9 cellular contexts compared by ENCODE assay signal in the genomic region with DNA sequence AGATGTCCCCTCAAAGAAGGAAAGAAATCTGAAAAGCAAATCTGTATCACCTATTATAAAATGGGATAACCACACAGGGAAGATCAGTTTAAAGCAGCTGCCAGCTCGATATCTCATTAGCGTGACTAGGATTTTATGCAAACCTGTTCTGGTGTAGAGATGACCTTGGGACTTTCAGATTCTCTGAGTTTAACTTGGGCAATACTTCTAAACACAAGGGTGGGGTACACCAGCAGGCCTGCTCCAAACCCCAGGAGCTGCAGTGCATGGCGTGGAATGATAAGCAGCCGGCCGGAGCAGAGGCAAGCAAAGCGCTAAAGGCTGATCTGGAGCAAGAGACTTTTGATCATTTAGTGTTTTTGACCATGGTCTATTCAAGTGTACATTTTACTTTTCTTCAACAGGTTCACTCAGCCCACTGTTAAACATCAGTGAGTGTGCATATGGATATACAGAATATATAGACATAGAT. TPM values are rescaled to one million over a fixed set of nuclear protein-coding genes. Genes with fewer than 3 reads are reported as not detected.
A peak's percentile ranks its signal among the peaks of the same experiment; 100 is the strongest.
DNase-seq lines count a peak whose midpoint lies in the region; ATAC-seq and TF ChIP-seq lines count a peak whose summit lies in the region.
"Had no signal": no experiment of that assay in that cellular context is flagged by ENCODE, and none has a peak within 500 bp of the region (broad histone marks: within the 10 kb centered on the region; RNA-seq: fewer than 3 reads in every experiment).

No MANE protein-coding gene starts in this region.

- peak overlapping the region; percentile 16 for H3K27ac Mint-ChIP-seq in activated CD4-positive, alpha-beta T cell treated with anti-CD3 and anti-CD28 coated beads for 36 hours

- H3K9me3 ChIP-seq in liver (ENCODE audit: control insufficient read depth in 4 of 4, low read length in 3 of 4) (no peaks in the 10 kb centered on the region), subcutaneous abdominal adipose tissue (ENCODE audit: control insufficient read depth in 5 of 5, low read length in 5 of 5) (no peaks in the 10 kb centered on the region)

- H3K4me1 ChIP-seq in liver (ENCODE audit: control insufficient read depth in 4 of 4, insufficient read depth in 4 of 4, low read length in 3 of 4) (peaks cover 8 to 71% (median 50%) of the 10 kb centered on the region in 4 donors), subcutaneous abdominal adipose tissue (ENCODE audit: control insufficient read depth in 5 of 5, insufficient read depth in 5 of 5, low read length in 5 of 5) (peaks cover 6 to 70% (median 59%) of the 10 kb centered on the region in 5 donors)

- no peak overlapping the region for H3K4me3 Mint-ChIP-seq in activated CD4-positive, alpha-beta T cell treated with anti-CD3 and anti-CD28 coated beads for 36 hours

- no peak for ATAC-seq in activated CD4-positive, alpha-beta T cell treated with anti-CD3 and anti-CD28 coated beads for 36 hours
- ATAC-seq in HG02840 (IDR thresholded peaks at IDR 0.05; ENCODE audit: low FRiP score, unreplicated experiment) (no peak), GM21381 (IDR thresholded peaks at IDR 0.05; ENCODE audit: unreplicated experiment) (no peak)
- ATAC-seq: activated CD4-positive, CD25-positive, alpha-beta regulatory T cell treated with anti-CD3 and anti-CD28 coated beads, Interleukin-2, amount 50 U/mL, for 24 hours had no signal

- H3K9me3 Mint-ChIP-seq in activated CD4-positive, alpha-beta T cell treated with anti-CD3 and anti-CD28 coated beads for 36 hours (ENCODE audit: low read depth) = no peaks in the 10 kb centered on the region

- peak overlapping the region; percentile 72 for H3K27ac ChIP-seq in VCaP
- peak overlapping the region; percentile 29 to 83 for H3K27ac ChIP-seq in liver (ENCODE audit: low read depth in 1 of 2, low read length in 2 of 2)
- H3K27ac ChIP-seq in subcutaneous abdominal adipose tissue (ENCODE audit: low read depth, low read length) = peak overlapping the region; percentile 55

- H3K36me3 Mint-ChIP-seq in activated CD4-positive, alpha-beta T cell treated with anti-CD3 and anti-CD28 coated beads for 36 hours (ENCODE audit: low read depth) = peaks cover 3% of the 10 kb centered on the region

- peaks cover 72% of the 10 kb centered on the region for H3K4me1 Mint-ChIP-seq in activated CD4-positive, alpha-beta T cell treated with anti-CD3 and anti-CD28 coated beads for 36 hours

- intact Hi-C loops in activated CD4-positive, alpha-beta T cell treated with anti-CD3 and anti-CD28 coated beads for 36 hours (cut with DNase I, micrococcal nuclease) = loop anchor here (5.0 kb wide), 3 partner anchors 62 to 322 kb away; no protein-coding TSS in a partner anchor

- no peaks in the 10 kb centered on the region for H3K27me3 Mint-ChIP-seq in activated CD4-positive, alpha-beta T cell treated with anti-CD3 and anti-CD28 coated beads for 36 hours

- peak in 1 of 2 donors; percentile 23 for TF ChIP-seq RAD21 in liver (IDR thresholded peaks at IDR 0.05)

- no peak overlapping the region for H3K4me3 ChIP-seq in liver (ENCODE audit: low read depth in 1 of 3, low read length in 3 of 3)
- H3K4me3 ChIP-seq in subcutaneous abdominal adipose tissue (ENCODE audit: low read depth in 1 of 5, low read length in 5 of 5) = no peak overlapping the region

- no peak for DNase-seq in activated CD4-positive, alpha-beta T cell treated with anti-CD3 and anti-CD28 coated beads for 36 hours
- no peak for DNase-seq in activated CD4-positive, alpha-beta T cell treated with anti-CD3 and anti-CD28 coated beads for 4 hours
- no peak for DNase-seq in SK-N-DZ (ENCODE audit: low spot score)

- CTCF ChIA-PET in activated CD4-positive, alpha-beta T cell treated with anti-CD3 and anti-CD28 coated beads for 36 hours (lab: Charles Lee) = interaction anchor here (0.6 to 4.0 kb wide), 19 partner anchors 9 to 319 kb away, joined by 3 to 16 read pairs (median 4); no protein-coding TSS in a partner anchor

- POLR2A ChIA-PET in activated CD4-positive, alpha-beta T cell treated with anti-CD3 and anti-CD28 coated beads for 36 hours (lab: Charles Lee) = interaction anchor here (1.3 kb wide), 1 partner anchor 125 kb away, joined by 4 read pairs; a partner anchor contains a TSS

- TF ChIP-seq CTCF in VCaP (conservative IDR thresholded peaks at IDR 0.05) = no peak
- no peak for TF ChIP-seq CTCF in liver (IDR thresholded peaks at IDR 0.05; ENCODE audit: low read depth, low read length, missing input control)

- H3K9ac ChIP-seq in liver (ENCODE audit: low read depth in 1 of 2, low read length in 2 of 2) (peak overlapping the region; percentile 51 to 56), subcutaneous abdominal adipose tissue (ENCODE audit: low read length in 5 of 5) (peak overlapping the region in 1 of 5 donors; percentile 19)

- 35% methylated on average over 6 of the region's 6 CpGs for WGBS in liver

- H3K36me3 ChIP-seq in liver (ENCODE audit: control insufficient read depth in 4 of 4, insufficient read depth in 3 of 4, low read depth in 1 of 4, low read length in 3 of 4) = no peaks in the 10 kb centered on the region
- no peaks in the 10 kb centered on the region for H3K36me3 ChIP-seq in subcutaneous abdominal adipose tissue (ENCODE audit: control insufficient read depth in 5 of 5, insufficient read depth in 5 of 5, low read length in 5 of 5)

- H3K27me3 ChIP-seq in liver (ENCODE audit: control insufficient read depth in 4 of 4, insufficient read depth in 4 of 4, low read length in 3 of 4) (no peaks in the 10 kb centered on the region), subcutaneous abdominal adipose tissue (ENCODE audit: control insufficient read depth in 5 of 5, insufficient read depth in 4 of 5, low read length in 5 of 5) (no peaks in the 10 kb centered on the region)

TF ChIP-seq in liver, 16 proteins besides CTCF, POLR2A, EP300 and RAD21 (continues in another document):
- TF ChIP-seq YY1 (IDR thresholded peaks at IDR 0.05) (no peak), FOXA2 (IDR thresholded peaks at IDR 0.05) (no peak), RXRA (IDR thresholded peaks at IDR 0.05) (peak; percentile 42 to 47), SP1 (IDR thresholded peaks at IDR 0.05) (peak; percentile 29), JUND (IDR thresholded peaks at IDR 0.05) (no peak), GABPA (IDR thresholded peaks at IDR 0.05 in 1 of 2, conservative IDR thresholded peaks at IDR 0.05 in 1 of 2) (no peak), TAF1 (conservative IDR thresholded peaks at IDR 0.05) (no peak), FOXA1 (IDR thresholded peaks at IDR 0.05) (no peak), NR2F2 (IDR thresholded peaks at IDR 0.05) (no peak), HNF4G (IDR thresholded peaks at IDR 0.05) (peak; percentile 27), EGR1 (IDR thresholded peaks at IDR 0.05; ENCODE audit: low read depth in 2 of 2) (no peak), HNF4A (conservative IDR thresholded peaks at IDR 0.05) (peak; percentile 72 to 75)
- TF ChIP-seq, protein P1, sequence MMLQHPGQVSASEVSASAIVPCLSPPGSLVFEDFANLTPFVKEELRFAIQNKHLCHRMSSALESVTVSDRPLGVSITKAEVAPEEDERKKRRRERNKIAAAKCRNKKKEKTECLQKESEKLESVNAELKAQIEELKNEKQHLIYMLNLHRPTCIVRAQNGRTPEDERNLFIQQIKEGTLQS (IDR thresholded peaks at IDR 0.05) = no peak
- TF ChIP-seq, protein P2, sequence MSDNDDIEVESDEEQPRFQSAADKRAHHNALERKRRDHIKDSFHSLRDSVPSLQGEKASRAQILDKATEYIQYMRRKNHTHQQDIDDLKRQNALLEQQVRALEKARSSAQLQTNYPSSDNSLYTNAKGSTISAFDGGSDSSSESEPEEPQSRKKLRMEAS (IDR thresholded peaks at IDR 0.05) = no peak
- TF ChIP-seq, protein P3, sequence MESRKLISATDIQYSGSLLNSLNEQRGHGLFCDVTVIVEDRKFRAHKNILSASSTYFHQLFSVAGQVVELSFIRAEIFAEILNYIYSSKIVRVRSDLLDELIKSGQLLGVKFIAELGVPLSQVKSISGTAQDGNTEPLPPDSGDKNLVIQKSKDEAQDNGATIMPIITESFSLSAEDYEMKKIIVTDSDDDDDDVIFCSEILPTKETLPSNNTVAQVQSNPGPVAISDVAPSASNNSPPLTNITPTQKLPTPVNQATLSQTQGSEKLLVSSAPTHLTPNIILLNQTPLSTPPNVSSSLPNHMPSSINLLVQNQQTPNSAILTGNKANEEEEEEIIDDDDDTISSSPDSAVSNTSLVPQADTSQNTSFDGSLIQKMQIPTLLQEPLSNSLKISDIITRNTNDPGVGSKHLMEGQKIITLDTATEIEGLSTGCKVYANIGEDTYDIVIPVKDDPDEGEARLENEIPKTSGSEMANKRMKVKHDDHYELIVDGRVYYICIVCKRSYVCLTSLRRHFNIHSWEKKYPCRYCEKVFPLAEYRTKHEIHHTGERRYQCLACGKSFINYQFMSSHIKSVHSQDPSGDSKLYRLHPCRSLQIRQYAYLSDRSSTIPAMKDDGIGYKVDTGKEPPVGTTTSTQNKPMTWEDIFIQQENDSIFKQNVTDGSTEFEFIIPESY (IDR thresholded peaks at IDR 0.05) = no peak

RNA-seq across cellular contexts. Expression of a gene that starts 4.7 kb away (rescaled TPM):
- 10 to 100 TPM; 14.5 to 14.9 TPM for total RNA-seq in activated CD4-positive, alpha-beta T cell treated with anti-CD3 and anti-CD28 coated beads for 36 hours
- 10 to 100 TPM in 1 of 2 donors, 1 to 10 TPM in 1; 5.8 to 13.3 TPM for total RNA-seq in liver
- 1 to 10 TPM; 5.1 to 7.1 TPM for polyA plus RNA-seq in liver
- polyA plus RNA-seq in SK-N-DZ (2014; cell fraction: cytosol; rRNA removed) = 5.9 and 7.3 TPM in 2 replicates
- 3.1 and 4.2 TPM in 2 replicates for polyA plus RNA-seq in SK-N-DZ (2014; cell fraction: nucleus; rRNA removed)
